In genomic region chr1:155970531-155971167, GRCh38 we compare ENCODE assay signal across 8 cellular contexts. TPM values are rescaled to one million over a fixed set of nuclear protein-coding genes. Genes with fewer than 3 reads are reported as not detected.
A peak's percentile ranks its signal among the peaks of the same experiment; 100 is the strongest.
DNase-seq lines count a peak whose midpoint lies in the region; ATAC-seq and TF ChIP-seq lines count a peak whose summit lies in the region.

No MANE protein-coding gene starts in this region.

- ATAC-seq in GM21360 (IDR thresholded peaks at IDR 0.05; ENCODE audit: unreplicated experiment) (peak; percentile 70), right cardiac atrium (peak; percentile 64 to 70)

- H3K27ac ChIP-seq in right cardiac atrium (ENCODE audit: low read length), result peak overlapping the region; percentile 58
- peak overlapping the region; percentile 41 to 72 (median 60) for H3K27ac ChIP-seq in sigmoid colon

- TF ChIP-seq EP300 in sigmoid colon (IDR thresholded peaks at IDR 0.05), result no peak

- H3K27me3 ChIP-seq in adipocyte (replicated peaks; ENCODE audit: control insufficient read depth, insufficient read depth, low read length), result no peaks in the 10 kb centered on the region
- H3K27me3 ChIP-seq in right cardiac atrium (ENCODE audit: control insufficient read depth, insufficient read depth), result no peaks in the 10 kb centered on the region
- H3K27me3 ChIP-seq in sigmoid colon, result no peaks in the 10 kb centered on the region

- intact Hi-C loops in right cardiac atrium (cut with DNase I) (no loop called here), sigmoid colon (cut with DNase I) (no loop called here)

- H3K36me3 ChIP-seq in adipocyte (ENCODE audit: control insufficient read depth, insufficient read depth, low read length, severe bottlenecking) (peaks cover 66% of the 10 kb centered on the region), sigmoid colon (peaks cover 9 to 21% (median 14%) of the 10 kb centered on the region in 4 donors)

- H3K4me3 ChIP-seq in adipocyte (ENCODE audit: low read length), result peak overlapping the region; percentile 11
- no peak overlapping the region for H3K4me3 ChIP-seq in right cardiac atrium (ENCODE audit: low read length)
- no peak overlapping the region for H3K4me3 ChIP-seq in sigmoid colon

- H3K4me1 ChIP-seq in adipocyte (ENCODE audit: control insufficient read depth, insufficient read depth, low read length) (peaks cover 46% of the 10 kb centered on the region), right cardiac atrium (ENCODE audit: control insufficient read depth, insufficient read depth, low read length) (peaks cover 53% of the 10 kb centered on the region), sigmoid colon (peaks cover 0 to 90% (median 79%) of the 10 kb centered on the region in 4 donors)

- no peak for TF ChIP-seq CTCF in sigmoid colon (IDR thresholded peaks at IDR 0.05)

- H3K9ac ChIP-seq in adipocyte (ENCODE audit: low read length), result peak overlapping the region; percentile 64

- TF ChIP-seq POLR2A in sigmoid colon (IDR thresholded peaks at IDR 0.05), result no peak

- DNase-seq in AG20443 (ENCODE audit: low spot score), result peak; percentile 91
- DNase-seq in NCI-H82 treated with DMSO at 0.1 percent for 48 hours (lab: John Stamatoyannopoulos, UW; ENCODE audit: unreplicated experiment), result peak; percentile 47
- peak; percentile 75 for DNase-seq in adipocyte (ENCODE audit: low read depth)
- peak; percentile 79 to 88 (median 84) for DNase-seq in right cardiac atrium
- DNase-seq in sigmoid colon, result peak; percentile 87
- DNase-seq in NCI-H526 (lab: John Stamatoyannopoulos, UW), result no peak
- DNase-seq in COR-L47 (lab: John Stamatoyannopoulos, UW), result no peak

- WGBS in right cardiac atrium, result 30% methylated on average over 11 of the region's 11 CpGs
- WGBS in sigmoid colon, 2 donors, result 35 to 72% methylated on average over 11 of the region's 11 CpGs

- no peaks in the 10 kb centered on the region for H3K9me3 ChIP-seq in adipocyte (ENCODE audit: control insufficient read depth, low read length)
- H3K9me3 ChIP-seq in right cardiac atrium (ENCODE audit: control insufficient read depth, low read length), result no peaks in the 10 kb centered on the region
- H3K9me3 ChIP-seq in sigmoid colon, result no peaks in the 10 kb centered on the region

RNA-seq across cellular contexts. Expression of gene ARHGEF2, which starts 7.7 kb away (rescaled TPM):
- total RNA-seq in right cardiac atrium (10 to 100 TPM; 56.6 to 75.7 (median 66.7) TPM), sigmoid colon (10 to 100 TPM; 31.6 to 83.9 (median 48.1) TPM)
- polyA plus RNA-seq in right cardiac atrium (34.9 TPM), sigmoid colon (10 to 100 TPM; 25.8 to 76.7 (median 26.8) TPM)

RNA-seq across cellular contexts. Expression of gene RXFP4, which starts 29.2 kb away (rescaled TPM):
- total RNA-seq in right cardiac atrium (not detected), sigmoid colon (not detected)
- polyA plus RNA-seq in right cardiac atrium (not detected), sigmoid colon (1 to 10 TPM in 2 of 3 donors, not detected in 1; 1.8 to 2.7 TPM)

RNA-seq across cellular contexts. Expression of gene KHDC4, which starts 36.4 kb away (rescaled TPM):
- total RNA-seq in right cardiac atrium, result 10 to 100 TPM; 24.0 to 29.3 (median 28.8) TPM
- polyA plus RNA-seq in right cardiac atrium, result 20.0 TPM
- total RNA-seq in sigmoid colon, result 10 to 100 TPM; 33.5 to 67.6 (median 38.9) TPM
- polyA plus RNA-seq in sigmoid colon, result 10 to 100 TPM in 2 of 3 donors, 1 to 10 TPM in 1; 6.6 to 25.2 (median 10.2) TPM

RNA-seq across cellular contexts. Expression of gene SSR2, which starts 50.1 kb away (rescaled TPM):
- 100 to 1,000 TPM in 1 of 4 donors, 10 to 100 TPM in 3; 82.0 to 112 (median 93.1) TPM for total RNA-seq in right cardiac atrium
- 93.3 TPM for polyA plus RNA-seq in right cardiac atrium
- total RNA-seq in sigmoid colon, result 100 to 1,000 TPM; 115 to 338 (median 233) TPM
- polyA plus RNA-seq in sigmoid colon, result 100 to 1,000 TPM; 157 to 274 (median 231) TPM

RNA-seq across cellular contexts. Expression of gene RIT1, which starts 59.5 kb away (rescaled TPM):
- total RNA-seq in right cardiac atrium (10 to 100 TPM; 21.6 to 26.2 (median 22.5) TPM), sigmoid colon (10 to 100 TPM; 16.6 to 23.2 (median 20.7) TPM)
- polyA plus RNA-seq in right cardiac atrium (9.4 TPM), sigmoid colon (10 to 100 TPM; 13.1 to 15.0 (median 13.8) TPM)

Comparison
In these comparisons a context has a peak if more than half of its experiments do, and no peak if none do; other contexts are left out.
1. DNase-seq: peak in AG20443 (single experiment), NCI-H82 treated with DMSO at 0.1 percent for 48 hours (single experiment), adipocyte (single experiment), right cardiac atrium (3 of 3) and sigmoid colon (single experiment); none in NCI-H526 (0 of 2) and COR-L47 (single experiment).